ENCODE assay signal across 8 cellular contexts in genomic region chr4:8182858-8183725, GRCh38. TPM values are rescaled to one million over a fixed set of nuclear protein-coding genes. Genes with fewer than 3 reads are reported as not detected.
DNase-seq lines count a peak whose midpoint lies in the region; ATAC-seq and TF ChIP-seq lines count a peak whose summit lies in the region.

No MANE protein-coding gene starts in this region.

- H3K27ac Mint-ChIP-seq in activated CD4-positive, alpha-beta T cell treated with anti-CD3 and anti-CD28 coated beads, Interleukin-2, amount 10 ng/mL, durations not matched to agents 24 days and 14 days = no peak overlapping the region

- POLR2A ChIA-PET in BJ (lab: Charles Lee) = no interaction called here

- H3K27me3 ChIP-seq in BJ (ENCODE audit: control insufficient read depth, insufficient read depth, low read length) (peaks cover 8% of the 10 kb centered on the region), esophagus (ENCODE audit: control insufficient read depth in 1 of 2, insufficient read depth in 2 of 2, low read length in 2 of 2) (no peaks in the 10 kb centered on the region), mucosa of rectum (ENCODE audit: control insufficient read depth in 2 of 2, insufficient read depth in 2 of 2, low read length in 2 of 2) (peaks cover 1 to 3% of the 10 kb centered on the region in 2 donors)

- H3K36me3 Mint-ChIP-seq in activated CD4-positive, alpha-beta T cell treated with anti-CD3 and anti-CD28 coated beads, Interleukin-2, amount 10 ng/mL, durations not matched to agents 24 days and 14 days (ENCODE audit: low read depth) = no peaks in the 10 kb centered on the region

- no peaks in the 10 kb centered on the region for H3K4me1 Mint-ChIP-seq in activated CD4-positive, alpha-beta T cell treated with anti-CD3 and anti-CD28 coated beads, Interleukin-2, amount 10 ng/mL, durations not matched to agents 24 days and 14 days

- no peak overlapping the region for H3K4me3 Mint-ChIP-seq in activated CD4-positive, alpha-beta T cell treated with anti-CD3 and anti-CD28 coated beads, Interleukin-2, amount 10 ng/mL, durations not matched to agents 24 days and 14 days

- H3K27ac ChIP-seq in esophagus (ENCODE audit: low read depth in 2 of 2, low read length in 1 of 2) = peak overlapping the region; percentile 92 to 93
- H3K27ac ChIP-seq in mucosa of rectum (ENCODE audit: low read depth in 2 of 2, low read length in 2 of 2) = peak overlapping the region; percentile 32 to 72

- no peaks in the 10 kb centered on the region for H3K9me3 Mint-ChIP-seq in activated CD4-positive, alpha-beta T cell treated with anti-CD3 and anti-CD28 coated beads, Interleukin-2, amount 10 ng/mL, durations not matched to agents 24 days and 14 days

- no peak for ATAC-seq in HG02970 (IDR thresholded peaks at IDR 0.05; ENCODE audit: low FRiP score, unreplicated experiment)

- H3K36me3 ChIP-seq in BJ (ENCODE audit: control insufficient read depth, insufficient read depth, low read length) (no peaks in the 10 kb centered on the region), esophagus (ENCODE audit: control insufficient read depth in 2 of 2, insufficient read depth in 2 of 2, low read length in 1 of 2) (no peaks in the 10 kb centered on the region), mucosa of rectum (ENCODE audit: control insufficient read depth in 2 of 2, insufficient read depth in 2 of 2, low read length in 2 of 2) (no peaks in the 10 kb centered on the region)

- H3K4me3 ChIP-seq in BJ (ENCODE audit: low read depth, low read length) (no peak overlapping the region), esophagus (ENCODE audit: low read depth in 1 of 2, low read length in 2 of 2) (peak overlapping the region; percentile 9 to 24), mucosa of rectum (ENCODE audit: low read length in 2 of 2) (no peak overlapping the region)

- H3K27me3 Mint-ChIP-seq in activated CD4-positive, alpha-beta T cell treated with anti-CD3 and anti-CD28 coated beads, Interleukin-2, amount 10 ng/mL, durations not matched to agents 24 days and 14 days = no peaks in the 10 kb centered on the region

- DNase-seq in BJ (ENCODE audit: low read depth) (peak; percentile 78), M059J (ENCODE audit: low read depth) (peak; percentile 88), GM20000 (ENCODE audit: low spot score) (no peak), occipital lobe (lab: John Stamatoyannopoulos, UW) (no peak)
- no peak for DNase-seq in activated CD4-positive, alpha-beta T cell treated with anti-CD3 and anti-CD28 coated beads, Interleukin-2, amount 10 ng/mL, durations not matched to agents 24 days and 14 days

- no peak for TF ChIP-seq CTCF in BJ (IDR thresholded peaks at IDR 0.05; ENCODE audit: insufficient read depth, low read depth, low read length)
- no peak for TF ChIP-seq CTCF in GM20000 (IDR thresholded peaks at IDR 0.05; ENCODE audit: extremely low read depth, missing control alignments)

- H3K4me1 ChIP-seq in esophagus (ENCODE audit: control insufficient read depth in 2 of 2, insufficient read depth in 2 of 2, low read length in 1 of 2) = peaks cover 16 to 31% of the 10 kb centered on the region in 2 donors
- peaks cover 22 to 23% of the 10 kb centered on the region in 2 donors for H3K4me1 ChIP-seq in mucosa of rectum (ENCODE audit: control insufficient read depth in 2 of 2, insufficient read depth in 2 of 2, low read length in 2 of 2)

- WGBS in esophagus, 2 donors = 42 to 52% methylated on average over 25 of the region's 25 CpGs

- CTCF ChIA-PET in BJ (lab: Yijun Ruan, JAX) = interaction anchor here (1.6 kb wide), 1 partner anchor 220 kb away, joined by 7 read pairs; no protein-coding TSS in a partner anchor

- intact Hi-C loops in activated CD4-positive, alpha-beta T cell treated with anti-CD3 and anti-CD28 coated beads, Interleukin-2, amount 10 ng/mL, durations not matched to agents 24 days and 14 days (cut with micrococcal nuclease) = no loop called here

- H3K9ac ChIP-seq in mucosa of rectum (ENCODE audit: low read depth in 1 of 2, low read length in 2 of 2) = peak overlapping the region in 1 of 2 donors; percentile 64

- H3K9me3 ChIP-seq in esophagus (ENCODE audit: control insufficient read depth in 2 of 2, insufficient read depth in 1 of 2, low read depth in 1 of 2, low read length in 1 of 2) = no peaks in the 10 kb centered on the region
- no peaks in the 10 kb centered on the region for H3K9me3 ChIP-seq in mucosa of rectum (ENCODE audit: control insufficient read depth in 2 of 2, low read length in 2 of 2)

RNA-seq across cellular contexts. Expression of gene SH3TC1, which starts 16.0 kb away (rescaled TPM):
- polyA plus RNA-seq in BJ (2011; rRNA removed) = 0.67 and 1.2 TPM in 2 replicates
- polyA minus RNA-seq in BJ (2011; rRNA and poly(A)+ RNA removed) = 2.0 and 4.3 TPM in 2 replicates
- total RNA-seq in M059J (2014; rRNA removed; shearing (Covaris generic)) = 0.66 and 1.8 TPM in 2 replicates
- 10 to 100 TPM; 18.0 to 19.2 TPM for polyA plus RNA-seq in esophagus
- total RNA-seq in occipital lobe = 2.5 TPM
- total RNA-seq in activated CD4-positive, alpha-beta T cell treated with anti-CD3 and anti-CD28 coated beads, Interleukin-2, amount 10 ng/mL, durations not matched to agents 24 days and 14 days = 16.0 and 20.9 TPM in 2 replicates

RNA-seq across cellular contexts. Expression of gene ABLIM2, which starts 24.5 kb away (rescaled TPM):
- polyA plus RNA-seq in BJ (2011; rRNA removed) (0.07 TPM in 1 of 2 replicates, not detected in the other), esophagus (10 to 100 TPM; 12.4 to 14.4 TPM)
- not detected in 2 replicates for polyA minus RNA-seq in BJ (2011; rRNA and poly(A)+ RNA removed)
- not detected in 2 replicates for total RNA-seq in M059J (2014; rRNA removed; shearing (Covaris generic))
- total RNA-seq in occipital lobe = 18.4 TPM
- 0.28 and 0.63 TPM in 2 replicates for total RNA-seq in activated CD4-positive, alpha-beta T cell treated with anti-CD3 and anti-CD28 coated beads, Interleukin-2, amount 10 ng/mL, durations not matched to agents 24 days and 14 days

Comparison
In these comparisons a context has a peak if more than half of its experiments do, and no peak if none do; other contexts are left out.
1. DNase-seq: peak in BJ (single experiment) and M059J (single experiment); none in GM20000 (single experiment), occipital lobe (single experiment) and activated CD4-positive, alpha-beta T cell treated with anti-CD3 and anti-CD28 coated beads, Interleukin-2, amount 10 ng/mL, durations not matched to agents 24 days and 14 days (single experiment).
2. H3K4me3 ChIP-seq: peak in esophagus (2 of 2); none in BJ (single experiment) and mucosa of rectum (0 of 2).
3. RNA of gene ABLIM2, which starts 24.5 kb away (total RNA-seq): 18.4 TPM in occipital lobe (single experiment); 0.28 to 0.63 TPM in activated CD4-positive, alpha-beta T cell treated with anti-CD3 and anti-CD28 coated beads, Interleukin-2, amount 10 ng/mL, durations not matched to agents 24 days and 14 days and not detected in M059J; every median in the first group is over 10 times any median in the second.